1 cellular context compared by ENCODE assay signal in genomic region chr20:49484180-49485140, GRCh38.
TF ChIP-seq lines count a peak whose summit lies in the region.

No MANE protein-coding gene starts in this region.

TF ChIP-seq in K562, 482 proteins besides CTCF, POLR2A, EP300 and RAD21 (continued from another document and continues in another):
- TF ChIP-seq TEAD4 (IDR thresholded peaks at IDR 0.05; ENCODE audit: low read length) (no peak), TEAD4 (CRISPR knock-in tag; IDR thresholded peaks at IDR 0.05; ENCODE audit: borderline replicate concordance) (no peak), ADNP (tag; IDR thresholded peaks at IDR 0.05) (no peak), ZNF263 (CRISPR knock-in tag; IDR thresholded peaks at IDR 0.05; ENCODE audit: borderline replicate concordance) (no peak), RBM14 (IDR thresholded peaks at IDR 0.05; ENCODE audit: borderline replicate concordance, insufficient read depth, low read depth, low read length) (no peak), MGA (IDR thresholded peaks at IDR 0.05) (no peak), JUND (IDR thresholded peaks at IDR 0.05; ENCODE audit: borderline replicate concordance, low read depth, low read length) (0 out of 2 replicates have a peak, but pooled peaks have one; percentile 7), JUND (tag; IDR thresholded peaks at IDR 0.05; ENCODE audit: borderline replicate concordance, low read depth, low read length) (no peak), RHOXF2B (CRISPR knock-in tag; conservative IDR thresholded peaks at IDR 0.05) (no peak), CTBP1 (IDR thresholded peaks at IDR 0.05; ENCODE audit: borderline replicate concordance) (peak; percentile 43; the same call in 1 of the 2 replicates), POLR2H (tag; IDR thresholded peaks at IDR 0.05; ENCODE audit: low read depth) (no peak), KAT2B (IDR thresholded peaks at IDR 0.05; ENCODE audit: low read depth, low read length) (no peak), ERF (CRISPR knock-in tag; IDR thresholded peaks at IDR 0.05) (no peak), CHD7 (IDR thresholded peaks at IDR 0.05; ENCODE audit: low read depth, low read length) (no peak), CTCFL (IDR thresholded peaks at IDR 0.05; ENCODE audit: borderline replicate concordance, insufficient read depth, low read depth, low read length, poor library complexity, severe bottlenecking) (peak; percentile 92), NCOA4 (IDR thresholded peaks at IDR 0.05; ENCODE audit: partially characterized antibody) (no peak), GABPA (tag; conservative IDR thresholded peaks at IDR 0.05; ENCODE audit: low read depth) (no peak), GABPB1 (CRISPR knock-in tag; IDR thresholded peaks at IDR 0.05) (0 out of 2 replicates have a peak, but pooled peaks have one; percentile 26), KDM2B (CRISPR knock-in tag; IDR thresholded peaks at IDR 0.05) (no peak), TOE1 (IDR thresholded peaks at IDR 0.05; ENCODE audit: borderline replicate concordance) (no peak), TOE1 (CRISPR knock-in tag; IDR thresholded peaks at IDR 0.05; ENCODE audit: borderline replicate concordance, low read depth) (no peak), NFYB (IDR thresholded peaks at IDR 0.05; ENCODE audit: extremely low read depth, insufficient read length) (no peak), ZNF311 (CRISPR knock-in tag; IDR thresholded peaks at IDR 0.05) (no peak), ZNF165 (CRISPR knock-in tag; IDR thresholded peaks at IDR 0.05; ENCODE audit: borderline replicate concordance) (no peak), MAZ (CRISPR knock-in tag; conservative IDR thresholded peaks at IDR 0.05 in 1 of 2, IDR thresholded peaks at IDR 0.05 in 1 of 2) (peak in 1 of 2 experiments; percentile 58; a peak in 2 of 4 replicates), ZC3H8 (IDR thresholded peaks at IDR 0.05) (no peak), GTF2F1 (IDR thresholded peaks at IDR 0.05; ENCODE audit: low read depth, low read length) (no peak), ZBTB2 (IDR thresholded peaks at IDR 0.05) (no peak)
